In genomic region chr18:34358923-34359322, GRCh38 we compare ENCODE assay signal across 11 cellular contexts.
DNase-seq lines count a peak whose midpoint lies in the region; ATAC-seq and TF ChIP-seq lines count a peak whose summit lies in the region.
"Had no signal": no experiment of that assay in that cellular context is flagged by ENCODE, and none has a peak within 500 bp of the region (broad histone marks: within the 10 kb centered on the region; RNA-seq: fewer than 3 reads in every experiment).

No MANE protein-coding gene starts in this region.

- no peak overlapping the region for H3K4me3 ChIP-seq in WERI-Rb-1 (ENCODE audit: low read depth, low read length)
- H3K4me3 ChIP-seq: SJCRH30 had no signal

- ATAC-seq in GM18873 (IDR thresholded peaks at IDR 0.05; ENCODE audit: low FRiP score, unreplicated experiment) (peak; percentile 63), GM21390 (IDR thresholded peaks at IDR 0.05; ENCODE audit: unreplicated experiment) (peak; percentile 87), HG03066 (IDR thresholded peaks at IDR 0.05; ENCODE audit: low read depth, unreplicated experiment) (peak; percentile 91), HG03135 (IDR thresholded peaks at IDR 0.05; ENCODE audit: unreplicated experiment) (no peak)

- H3K27ac ChIP-seq in WERI-Rb-1: no peak overlapping the region
- H3K27ac ChIP-seq: SJCRH30 had no signal

- no peaks in the 10 kb centered on the region for H3K9me3 ChIP-seq in WERI-Rb-1 (ENCODE audit: severe bottlenecking)
- H3K9me3 ChIP-seq: SJCRH30 had no signal

- no peak for TF ChIP-seq CTCF in WERI-Rb-1 (IDR thresholded peaks at IDR 0.05; ENCODE audit: low read depth, low read length)

- no peaks in the 10 kb centered on the region for H3K27me3 ChIP-seq in WERI-Rb-1 (ENCODE audit: insufficient read depth, low read depth, severe bottlenecking)
- H3K27me3 ChIP-seq: SJCRH30 had no signal

- no peaks in the 10 kb centered on the region for H3K36me3 ChIP-seq in WERI-Rb-1
- H3K36me3 ChIP-seq: SJCRH30 had no signal

- DNase-seq in kidney glomerular epithelial cell (lab: John Stamatoyannopoulos, UW) (peak; percentile 25), WERI-Rb-1 (no peak), retina (no peak)
- DNase-seq: activated gamma-delta T cell, caudate nucleus, NCI-H524 treated with DMSO at 0.1 percent for 48 hours, SJCRH30 had no signal
